34 cellular contexts compared by ENCODE assay signal in genomic region chr1:50488403-50488802, GRCh38.
"Had no signal": no experiment of that assay in that cellular context is flagged by ENCODE, and none has a peak within 500 bp of the region (broad histone marks: within the 10 kb centered on the region; RNA-seq: fewer than 3 reads in every experiment).

No MANE protein-coding gene starts in this region.

- H3K9me3 Mint-ChIP-seq: activated naive CD4-positive, alpha-beta T cell treated with anti-CD3 and anti-CD28 coated beads, Interleukin-2, amount 10 ng/mL, durations not matched to agents 7 days and 5 days; activated T-cell treated with anti-CD3 and anti-CD28 coated beads, Interleukin-2, amount 50 U/mL, for 24 hours; T-helper 2 cell treated with Interferon-gamma antibody and Interleukin-4, amounts not matched to agents 5 μg/mL and 100 μg/mL, for 36 hours had no signal

- H3K27me3 Mint-ChIP-seq: activated CD4-positive, alpha-beta memory T cell treated with anti-CD3 and anti-CD28 coated beads, Interleukin-2, amount 10 ng/mL, durations not matched to agents 7 days and 5 days; activated CD4-positive, alpha-beta T cell treated with anti-CD3 and anti-CD28 coated beads for 36 hours; activated CD4-positive, alpha-beta T cell treated with anti-CD3 and anti-CD28 coated beads, Interleukin-2, amount 10 ng/mL, durations not matched to agents 24 days and 14 days; activated naive CD4-positive, alpha-beta T cell treated with anti-CD3 and anti-CD28 coated beads, Interleukin-2, amount 10 ng/mL, durations not matched to agents 7 days and 5 days; activated naive CD8-positive, alpha-beta T cell treated with anti-CD3 and anti-CD28 coated beads, Interleukin-2, amount 10 ng/mL, durations not matched to agents 7 days and 5 days; activated T-cell treated with anti-CD3 and anti-CD28 coated beads, Interleukin-2, amount 50 U/mL, for 24 hours; T-helper 17 cell had no signal

- H3K4me3 Mint-ChIP-seq: activated CD4-positive, alpha-beta memory T cell treated with anti-CD3 and anti-CD28 coated beads, Interleukin-2, amount 10 ng/mL, durations not matched to agents 7 days and 5 days; activated CD4-positive, alpha-beta T cell treated with anti-CD3 and anti-CD28 coated beads for 36 hours; activated CD4-positive, alpha-beta T cell treated with anti-CD3 and anti-CD28 coated beads, Interleukin-2, amount 10 ng/mL, durations not matched to agents 24 days and 14 days; activated naive CD4-positive, alpha-beta T cell treated with anti-CD3 and anti-CD28 coated beads, Interleukin-2, amount 10 ng/mL, durations not matched to agents 7 days and 5 days; activated naive CD8-positive, alpha-beta T cell treated with anti-CD3 and anti-CD28 coated beads, Interleukin-2, amount 10 ng/mL, durations not matched to agents 7 days and 5 days; activated T-cell treated with anti-CD3 and anti-CD28 coated beads, Interleukin-2, amount 50 U/mL, for 24 hours; activated T-cell treated with anti-CD3 and anti-CD28 coated beads, Interleukin-2, amount 50 U/mL, for 72 hours; T-helper 17 cell; T-helper 2 cell treated with Interferon-gamma antibody and Interleukin-4, amounts not matched to agents 5 μg/mL and 100 μg/mL, for 36 hours had no signal

- H3K27ac Mint-ChIP-seq: activated CD4-positive, alpha-beta memory T cell treated with anti-CD3 and anti-CD28 coated beads, Interleukin-2, amount 10 ng/mL, durations not matched to agents 7 days and 5 days; activated CD4-positive, alpha-beta T cell treated with anti-CD3 and anti-CD28 coated beads for 36 hours; activated CD4-positive, alpha-beta T cell treated with anti-CD3 and anti-CD28 coated beads, Interleukin-2, amount 10 ng/mL, durations not matched to agents 24 days and 14 days; activated naive CD4-positive, alpha-beta T cell treated with anti-CD3 and anti-CD28 coated beads, Interleukin-2, amount 10 ng/mL, durations not matched to agents 7 days and 5 days; activated naive CD4-positive, alpha-beta T cell treated with anti-CD3 and anti-CD28 coated beads, Interleukin-2, amount 50 U/mL, for 72 hours; activated naive CD8-positive, alpha-beta T cell treated with anti-CD3 and anti-CD28 coated beads, Interleukin-2, amount 10 ng/mL, durations not matched to agents 7 days and 5 days; activated T-cell treated with anti-CD3 and anti-CD28 coated beads, Interleukin-2, amount 50 U/mL, for 24 hours; activated T-cell treated with anti-CD3 and anti-CD28 coated beads, Interleukin-2, amount 50 U/mL, for 72 hours; T-helper 17 cell; T-helper 2 cell treated with Interferon-gamma antibody and Interleukin-4, amounts not matched to agents 5 μg/mL and 100 μg/mL, for 36 hours had no signal

- DNase-seq: activated CD4-positive, alpha-beta memory T cell treated with anti-CD3 and anti-CD28 coated beads, Interleukin-2, amount 10 ng/mL, durations not matched to agents 7 days and 5 days; activated CD4-positive, alpha-beta T cell treated with anti-CD3 and anti-CD28 coated beads for 36 hours; activated CD4-positive, alpha-beta T cell treated with anti-CD3 and anti-CD28 coated beads, Interleukin-2, amount 10 ng/mL, durations not matched to agents 24 days and 14 days; activated CD4-positive, CD25-positive, alpha-beta regulatory T cell; activated CD4-positive, CD25-positive, alpha-beta regulatory T cell treated with anti-CD3 and anti-CD28 coated beads, Interleukin-2, amount 50 U/mL, for 72 hours; activated CD8-positive, alpha-beta memory T cell treated with anti-CD3 and anti-CD28 coated beads, Interleukin-2, amount 50 U/mL, for 48 hours; activated gamma-delta T cell; activated naive CD4-positive, alpha-beta T cell; activated naive CD4-positive, alpha-beta T cell treated with anti-CD3 and anti-CD28 coated beads, Interleukin-2, amount 10 ng/mL, durations not matched to agents 7 days and 5 days; activated naive CD8-positive, alpha-beta T cell treated with anti-CD3 and anti-CD28 coated beads, Interleukin-2, amount 10 ng/mL, durations not matched to agents 7 days and 5 days; activated T-cell treated with anti-CD3 and anti-CD28 coated beads for 4 hours; activated T-cell treated with anti-CD3 and anti-CD28 coated beads, Interleukin-2, amount 50 U/mL, for 24 hours; activated T-cell treated with anti-CD3 and anti-CD28 coated beads, Interleukin-2, amount 50 U/mL, for 72 hours; amniotic stem cell; anterior cingulate cortex; central memory CD4-positive, alpha-beta T cell; cerebellar nuclear complex; colonic mucosa; effector CD8-positive, alpha-beta T cell; esophagus squamous epithelium; foreskin fibroblast; gastrocnemius medialis; glutamatergic neuron; heart left ventricle; T-helper 1 cell; T-helper 17 cell; T1000 had no signal

- H3K27me3 ChIP-seq: cardiac muscle cell, colonic mucosa, esophagus squamous epithelium, gastrocnemius medialis, heart left ventricle had no signal

- H3K27ac ChIP-seq: cardiac muscle cell, colonic mucosa, epithelial cell of prostate, esophagus squamous epithelium, gastrocnemius medialis, heart left ventricle had no signal

- H3K4me3 ChIP-seq: cardiac muscle cell, colonic mucosa, esophagus squamous epithelium, gastrocnemius medialis, heart left ventricle had no signal

- ATAC-seq: activated CD4-positive, alpha-beta T cell treated with anti-CD3 and anti-CD28 coated beads for 36 hours; activated T-cell treated with anti-CD3 and anti-CD28 coated beads, Interleukin-2, amount 50 U/mL, for 72 hours; gastrocnemius medialis; heart left ventricle; T-helper 17 cell had no signal

- H3K36me3 ChIP-seq: colonic mucosa had no signal

- FAIRE-seq: astrocyte, endometrium, endothelial cell of umbilical vein had no signal

- H3K4me1 Mint-ChIP-seq: T-helper 17 cell had no signal
